Comparison of ENCODE assay signal across 13 cellular contexts in the genomic region with DNA sequence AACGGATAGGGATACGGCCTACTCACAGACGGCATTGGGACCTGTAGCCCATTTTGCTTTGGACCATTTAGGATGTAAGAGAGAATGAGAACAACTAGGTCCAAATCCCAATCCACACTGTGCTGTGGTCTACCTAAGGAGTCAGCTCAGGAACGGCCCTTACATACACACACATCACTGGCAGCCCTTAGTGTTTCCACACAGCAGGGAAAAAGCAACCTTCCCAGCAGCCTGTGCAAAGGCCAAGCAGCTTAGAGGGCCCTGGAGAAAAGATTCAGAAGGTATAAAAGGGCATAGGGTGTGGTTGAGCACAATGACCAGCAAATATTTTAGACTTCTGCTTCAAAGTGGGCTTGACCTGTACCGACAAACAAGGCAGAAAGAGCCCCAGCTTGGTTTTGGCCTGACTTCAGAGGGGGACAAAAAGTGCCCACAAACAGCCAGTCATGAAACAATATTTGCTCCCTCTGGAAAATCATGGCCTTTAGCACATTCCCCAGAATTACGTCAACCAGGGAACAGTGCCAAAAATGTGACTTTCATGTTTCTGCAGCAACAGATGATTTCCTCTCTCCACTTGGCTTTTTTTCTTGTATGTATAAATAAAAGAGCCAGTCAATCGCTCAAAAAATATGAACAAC.
DNase-seq lines count a peak whose midpoint lies in the region; ATAC-seq and TF ChIP-seq lines count a peak whose summit lies in the region.
"Had no signal": no experiment of that assay in that cellular context is flagged by ENCODE, and none has a peak within 500 bp of the region (broad histone marks: within the 10 kb centered on the region; RNA-seq: fewer than 3 reads in every experiment).

No MANE protein-coding gene starts in this region.

- no peak for TF ChIP-seq CTCF in epithelial cell of esophagus (IDR thresholded peaks at IDR 0.05; ENCODE audit: insufficient read depth, low read depth, low read length, missing control alignments)

- DNase-seq in SHP77 treated with DMSO at 0.1 percent for 48 hours (lab: John Stamatoyannopoulos, UW) (peak; percentile 11), SHP77 (lab: John Stamatoyannopoulos, UW) (no peak), epithelial cell of esophagus (ENCODE audit: low read depth) (peak; percentile 27), lung microvascular endothelial cell (ENCODE audit: low read depth in 2 of 2) (peak; percentile 82 to 96), ureter (ENCODE audit: low spot score) (peak; percentile 64), SIG-M5 treated with dmso at 0.1 percent for 504 hours (lab: John Stamatoyannopoulos, UW; ENCODE audit: unreplicated experiment) (no peak), NCI-H2081 (lab: John Stamatoyannopoulos, UW) (no peak)
- DNase-seq: activated T-cell treated with anti-CD3 and anti-CD28 coated beads, Interleukin-2, amount 50 U/mL, for 72 hours; NCI-H1694 treated with DMSO at 0.1 percent for 48 hours; OCI-M1; stimulated activated CD8-positive, alpha-beta memory T cell treated with anti-CD3 and anti-CD28 coated beads, Interleukin-4, amount 100 ng/mL, for 48 hours had no signal

- no peak overlapping the region for H3K4me3 ChIP-seq in epithelial cell of esophagus (ENCODE audit: low read length)
- H3K4me3 ChIP-seq: skin epidermis had no signal

- no peak for ATAC-seq in GM21526 (IDR thresholded peaks at IDR 0.05; ENCODE audit: low FRiP score, unreplicated experiment)
- ATAC-seq: activated T-cell treated with anti-CD3 and anti-CD28 coated beads, Interleukin-2, amount 50 U/mL, for 72 hours had no signal

Comparison
In these comparisons a context has a peak if more than half of its experiments do, and no peak if none do; other contexts are left out.
1. DNase-seq: peak in SHP77 treated with DMSO at 0.1 percent for 48 hours (single experiment), epithelial cell of esophagus (single experiment), lung microvascular endothelial cell (2 of 2) and ureter (single experiment); none in SHP77 (0 of 2), SIG-M5 treated with dmso at 0.1 percent for 504 hours (single experiment) and NCI-H2081 (0 of 2).